Comparison of ENCODE assay signal across 8 cellular contexts in genomic region chr1:2382621-2383361, GRCh38. TPM values are rescaled to one million over a fixed set of nuclear protein-coding genes. Genes with fewer than 3 reads are reported as not detected.
DNase-seq lines count a peak whose midpoint lies in the region; ATAC-seq and TF ChIP-seq lines count a peak whose summit lies in the region.

No MANE protein-coding gene starts in this region.

- no peaks in the 10 kb centered on the region for H3K9me3 Mint-ChIP-seq in endodermal cell

- no peaks in the 10 kb centered on the region for H4K20me1 ChIP-seq in neural cell (ENCODE audit: insufficient read depth)

- peak; percentile 55 for DNase-seq in activated CD4-positive, alpha-beta T cell treated with anti-CD3 and anti-CD28 coated beads for 48 hours
- DNase-seq in activated CD4-positive, alpha-beta T cell treated with anti-CD3 and anti-CD28 coated beads for 1 hour = no peak
- DNase-seq in RPMI7951 (ENCODE audit: low read depth) = peak; percentile 31
- DNase-seq in endodermal cell = peak; percentile 93
- DNase-seq in pons (ENCODE audit: low spot score) = no peak
- no peak for DNase-seq in NCI-H526 treated with DMSO at 0.1 percent for 48 hours (lab: John Stamatoyannopoulos, UW)

- no peaks in the 10 kb centered on the region for H3K9me3 ChIP-seq in endodermal cell (ENCODE audit: control insufficient read depth, low read length)
- H3K9me3 ChIP-seq in neural cell (ENCODE audit: low read length) = no peaks in the 10 kb centered on the region

- H3K27me3 ChIP-seq in endodermal cell (ENCODE audit: control insufficient read depth, insufficient read depth, low read length, poor library complexity, severe bottlenecking) (no peaks in the 10 kb centered on the region), neural cell (ENCODE audit: insufficient read depth, low read depth, low read length) (no peaks in the 10 kb centered on the region)

- no peak overlapping the region for H3K4me2 ChIP-seq in neural cell (ENCODE audit: low read length)

- no peaks in the 10 kb centered on the region for H3K4me1 ChIP-seq in endodermal cell (ENCODE audit: control insufficient read depth, insufficient read depth, low read length)

- H3K9me2 ChIP-seq in neural cell (ENCODE audit: insufficient read depth, low read length) = no peaks in the 10 kb centered on the region

- H3K27ac ChIP-seq in endodermal cell (ENCODE audit: low read depth, low read length) (no peak overlapping the region), neural cell (ENCODE audit: low read length) (no peak overlapping the region)

- no peaks in the 10 kb centered on the region for H3K79me2 ChIP-seq in neural cell (replicated peaks; ENCODE audit: insufficient read depth, low read length)

- no peaks in the 10 kb centered on the region for H3K4me1 Mint-ChIP-seq in endodermal cell

- no peaks in the 10 kb centered on the region for H3F3A ChIP-seq in neural cell (ENCODE audit: insufficient read depth, low read length, poor library complexity, severe bottlenecking)

- no peaks in the 10 kb centered on the region for H3K27me3 Mint-ChIP-seq in endodermal cell (ENCODE audit: insufficient read depth)

- peak; percentile 79 for TF ChIP-seq CTCF in endodermal cell (conservative IDR thresholded peaks at IDR 0.05)
- peak; percentile 57 for TF ChIP-seq CTCF in neural cell (IDR thresholded peaks at IDR 0.05; ENCODE audit: poor library complexity, severe bottlenecking)

- no peak overlapping the region for H3K4me3 ChIP-seq in endodermal cell (ENCODE audit: low read length)
- no peak overlapping the region for H3K4me3 ChIP-seq in neural cell (ENCODE audit: low read length)

- no peak overlapping the region for H2AFZ ChIP-seq in neural cell (ENCODE audit: low read depth, low read length)

- H3K27ac Mint-ChIP-seq in endodermal cell = no peak overlapping the region

- 47 to 70% methylated on average over 6 to 13 of the region's 13 CpGs for WGBS in endodermal cell (ENCODE audit: insufficient coverage in 1 of 2, insufficient read length in 1 of 2), 2 experiments

- ATAC-seq in HG03342 (IDR thresholded peaks at IDR 0.05; ENCODE audit: unreplicated experiment) = no peak

- peaks cover 3% of the 10 kb centered on the region for H3K36me3 Mint-ChIP-seq in endodermal cell (ENCODE audit: low read depth)

- peaks cover 11% of the 10 kb centered on the region for H3K36me3 ChIP-seq in endodermal cell (ENCODE audit: control insufficient read depth, insufficient read depth, low read length)
- no peaks in the 10 kb centered on the region for H3K36me3 ChIP-seq in neural cell (ENCODE audit: insufficient read depth, low read length)

- no peak for TF ChIP-seq RAD21 in neural cell (conservative IDR thresholded peaks at IDR 0.05)

- no peak for TF ChIP-seq EP300 in neural cell (conservative IDR thresholded peaks at IDR 0.05; ENCODE audit: poor library complexity, severe bottlenecking)

- H3K9ac ChIP-seq in endodermal cell (ENCODE audit: extremely low read depth, low read length, poor library complexity, severe bottlenecking) (no peak overlapping the region), neural cell (ENCODE audit: low read length) (no peak overlapping the region)

- H3K4me3 Mint-ChIP-seq in endodermal cell = no peak overlapping the region

TF ChIP-seq in neural cell, 6 proteins besides CTCF, POLR2A, EP300 and RAD21:
- TF ChIP-seq MXI1 (conservative IDR thresholded peaks at IDR 0.05; ENCODE audit: poor library complexity, severe bottlenecking) (no peak), POLR2AphosphoS5 (IDR thresholded peaks at IDR 0.05) (no peak), TAF1 (IDR thresholded peaks at IDR 0.05; ENCODE audit: low read depth) (no peak), SMC3 (conservative IDR thresholded peaks at IDR 0.05; ENCODE audit: poor library complexity) (no peak), EZH2 (IDR thresholded peaks at IDR 0.05; ENCODE audit: borderline replicate concordance, insufficient read depth, low read length, poor library complexity, severe bottlenecking) (no peak), REST (IDR thresholded peaks at IDR 0.05; ENCODE audit: borderline replicate concordance) (no peak)

RNA-seq across cellular contexts. Expression of gene MORN1, which starts 8.6 kb away (rescaled TPM):
- total RNA-seq in RPMI7951 (2014; rRNA removed; shearing (Covaris generic)) = 7.1 and 8.3 TPM in 2 replicates
- 10 to 100 TPM; 21.3 to 24.9 TPM for total RNA-seq in endodermal cell
- 10.8 TPM for polyA plus RNA-seq in endodermal cell (2013, experiment 1 of 2)
- polyA plus RNA-seq in endodermal cell (2013, experiment 2 of 2) = 8.9 TPM
- 8.2 and 10.9 TPM in 2 replicates for polyA plus RNA-seq in neural cell
- polyA minus RNA-seq in neural cell = 17.6 and 19.2 TPM in 2 replicates

RNA-seq across cellular contexts. Expression of gene RER1, which starts 8.8 kb away (rescaled TPM):
- 99.8 and 113 TPM in 2 replicates for total RNA-seq in RPMI7951 (2014; rRNA removed; shearing (Covaris generic))
- 100 to 1,000 TPM; 114 TPM for total RNA-seq in endodermal cell
- 68.8 TPM for polyA plus RNA-seq in endodermal cell (2013, experiment 1 of 2)
- polyA plus RNA-seq in endodermal cell (2013, experiment 2 of 2) = 63.1 TPM
- 58.5 and 58.7 TPM in 2 replicates for polyA plus RNA-seq in neural cell
- polyA minus RNA-seq in neural cell = 50.6 and 51.2 TPM in 2 replicates

RNA-seq across cellular contexts. Expression of gene PEX10, which starts 29.6 kb away (rescaled TPM):
- 23.3 and 27.9 TPM in 2 replicates for total RNA-seq in RPMI7951 (2014; rRNA removed; shearing (Covaris generic))
- total RNA-seq in endodermal cell = 10 to 100 TPM; 35.6 TPM
- 25.1 TPM for polyA plus RNA-seq in endodermal cell (2013, experiment 1 of 2)
- 23.8 TPM for polyA plus RNA-seq in endodermal cell (2013, experiment 2 of 2)
- polyA plus RNA-seq in neural cell = 29.4 and 30.1 TPM in 2 replicates
- polyA minus RNA-seq in neural cell = 23.0 and 28.0 TPM in 2 replicates

Comparison
In these comparisons a context has a peak if more than half of its experiments do, and no peak if none do; other contexts are left out.
1. DNase-seq: peak in activated CD4-positive, alpha-beta T cell treated with anti-CD3 and anti-CD28 coated beads for 48 hours (single experiment), RPMI7951 (single experiment) and endodermal cell (single experiment); none in activated CD4-positive, alpha-beta T cell treated with anti-CD3 and anti-CD28 coated beads for 1 hour (single experiment), pons (single experiment) and NCI-H526 treated with DMSO at 0.1 percent for 48 hours (single experiment).